In the genomic region with DNA sequence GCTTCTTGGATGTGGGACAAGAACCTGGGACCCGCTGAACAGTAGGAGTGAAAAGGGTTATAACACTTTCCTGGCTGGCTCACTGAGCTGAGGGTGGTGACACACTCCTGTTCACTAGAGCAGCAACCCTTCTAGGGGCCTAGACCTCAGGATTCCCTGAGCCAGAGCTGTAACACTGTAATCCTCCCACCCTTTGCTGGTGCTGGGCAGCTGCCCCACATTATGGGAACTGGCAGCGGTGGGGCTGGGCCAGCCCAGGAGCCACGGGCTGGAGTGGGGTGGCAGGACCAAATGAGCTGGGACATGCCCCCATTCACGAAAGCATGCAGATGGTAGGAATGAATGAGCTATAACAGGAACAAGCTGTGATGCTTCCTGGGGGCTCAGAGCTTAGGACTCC, we compare ENCODE assay signal across 17 cellular contexts.
"Had no signal": no experiment of that assay in that cellular context is flagged by ENCODE, and none has a peak within 500 bp of the region (broad histone marks: within the 10 kb centered on the region; RNA-seq: fewer than 3 reads in every experiment).

No MANE protein-coding gene starts in this region.

- H3K4me1 Mint-ChIP-seq: activated naive CD8-positive, alpha-beta T cell treated with anti-CD3 and anti-CD28 coated beads, Interleukin-2, amount 10 ng/mL, durations not matched to agents 7 days and 5 days; brain had no signal

- H3K27me3 Mint-ChIP-seq: activated naive CD8-positive, alpha-beta T cell treated with anti-CD3 and anti-CD28 coated beads, Interleukin-2, amount 10 ng/mL, durations not matched to agents 7 days and 5 days; brain; natural killer cell treated with Interleukin-12 subunit alpha and Interleukin-12 subunit beta and Interleukin-15 and Interleukin-18, amount 100 ng/mL, for 72 hours; stimulated activated naive CD8-positive, alpha-beta T cell treated with anti-CD3 and anti-CD28 coated beads, Interleukin-15, Interleukin-2, amounts not matched to agents 100 ng/mL and 50 ng/mL, for 24 hours had no signal

- ATAC-seq: left lung, sciatic nerve had no signal

- H3K9me3 ChIP-seq: prostate gland had no signal

- H3K27me3 ChIP-seq: left lung, spleen, suprapubic skin, upper lobe of left lung had no signal

- H3K27ac Mint-ChIP-seq: activated naive CD8-positive, alpha-beta T cell treated with anti-CD3 and anti-CD28 coated beads, Interleukin-2, amount 10 ng/mL, durations not matched to agents 7 days and 5 days; brain; natural killer cell treated with Interleukin-12 subunit alpha and Interleukin-12 subunit beta and Interleukin-15 and Interleukin-18, amount 100 ng/mL, for 72 hours; stimulated activated naive CD8-positive, alpha-beta T cell treated with anti-CD3 and anti-CD28 coated beads, Interleukin-15, Interleukin-2, amounts not matched to agents 100 ng/mL and 50 ng/mL, for 24 hours had no signal

- H3K36me3 ChIP-seq: prostate gland, upper lobe of left lung had no signal

- H3K27ac ChIP-seq: left lung, prostate gland, spleen, suprapubic skin, upper lobe of left lung had no signal

- DNase-seq: activated CD4-positive, alpha-beta T cell treated with anti-CD3 and anti-CD28 coated beads, Interleukin-2, amount 50 U/mL, for 1 hour; activated CD8-positive, alpha-beta memory T cell treated with anti-CD3 and anti-CD28 coated beads for 24 hours; activated naive CD4-positive, alpha-beta T cell; activated naive CD8-positive, alpha-beta T cell treated with anti-CD3 and anti-CD28 coated beads, Interleukin-2, amount 10 ng/mL, durations not matched to agents 7 days and 5 days; cortex of kidney; effector CD4-positive, alpha-beta T cell; left lung; mesendoderm; occipital lobe; spleen had no signal

- H3K4me3 ChIP-seq: left lung, prostate gland, spleen, suprapubic skin, upper lobe of left lung had no signal

- H3K4me3 Mint-ChIP-seq: activated naive CD8-positive, alpha-beta T cell treated with anti-CD3 and anti-CD28 coated beads, Interleukin-2, amount 10 ng/mL, durations not matched to agents 7 days and 5 days; brain; natural killer cell treated with Interleukin-12 subunit alpha and Interleukin-12 subunit beta and Interleukin-15 and Interleukin-18, amount 100 ng/mL, for 72 hours; stimulated activated naive CD8-positive, alpha-beta T cell treated with anti-CD3 and anti-CD28 coated beads, Interleukin-15, Interleukin-2, amounts not matched to agents 100 ng/mL and 50 ng/mL, for 24 hours had no signal

- H3K4me1 ChIP-seq: left lung, prostate gland, spleen, suprapubic skin, upper lobe of left lung had no signal
